ENCODE assay signal across 1 cellular context in the genomic region with DNA sequence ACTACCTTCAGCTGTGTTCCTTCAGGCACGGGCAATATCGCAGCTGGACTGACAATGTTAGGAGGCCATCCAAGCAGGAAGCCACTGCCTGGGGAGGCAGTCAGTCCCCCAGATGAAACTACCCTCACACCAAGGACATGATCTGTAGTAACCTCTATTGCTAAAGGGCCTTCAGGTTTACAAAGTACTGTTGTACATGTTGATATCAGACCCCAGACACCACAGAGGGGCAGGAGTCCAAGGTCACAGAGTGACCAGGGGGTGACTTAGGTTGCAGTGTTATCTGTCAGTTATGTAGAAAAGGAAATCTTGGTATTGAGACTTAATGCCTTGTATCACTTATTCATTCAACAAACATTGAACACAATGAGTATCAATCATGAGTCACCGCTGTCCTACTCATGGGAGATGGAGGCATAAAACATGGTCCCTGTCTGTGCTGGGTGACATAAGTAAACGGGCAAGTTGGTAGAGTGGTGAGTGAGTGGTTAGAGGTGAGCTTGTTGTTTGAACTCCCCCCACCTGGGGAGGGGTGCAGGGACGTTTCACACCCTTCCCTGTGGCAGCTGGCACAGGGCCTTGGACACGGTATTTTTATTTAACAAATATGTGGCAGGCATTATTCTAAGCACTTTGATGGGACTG.
TF ChIP-seq lines count a peak whose summit lies in the region.

No MANE protein-coding gene starts in this region.

TF ChIP-seq in HEK293, 187 proteins besides CTCF, POLR2A, EP300 and RAD21 (continued from another document):
- TF ChIP-seq, protein P1, sequence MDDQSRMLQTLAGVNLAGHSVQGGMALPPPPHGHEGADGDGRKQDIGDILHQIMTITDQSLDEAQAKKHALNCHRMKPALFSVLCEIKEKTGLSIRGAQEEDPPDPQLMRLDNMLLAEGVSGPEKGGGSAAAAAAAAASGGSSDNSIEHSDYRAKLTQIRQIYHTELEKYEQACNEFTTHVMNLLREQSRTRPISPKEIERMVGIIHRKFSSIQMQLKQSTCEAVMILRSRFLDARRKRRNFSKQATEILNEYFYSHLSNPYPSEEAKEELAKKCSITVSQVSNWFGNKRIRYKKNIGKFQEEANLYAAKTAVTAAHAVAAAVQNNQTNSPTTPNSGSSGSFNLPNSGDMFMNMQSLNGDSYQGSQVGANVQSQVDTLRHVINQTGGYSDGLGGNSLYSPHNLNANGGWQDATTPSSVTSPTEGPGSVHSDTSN (CRISPR knock-in tag; IDR thresholded peaks at IDR 0.05): no peak
- no peak for TF ChIP-seq ZNF529 (tag by site-specific recombination; IDR thresholded peaks at IDR 0.05; ENCODE audit: insufficient replicate concordance)
